In genomic region chr1:243268751-243269460, GRCh38 we compare ENCODE assay signal across 1 cellular context.
TF ChIP-seq lines count a peak whose summit lies in the region.

No MANE protein-coding gene starts in this region.

TF ChIP-seq in K562, 482 proteins besides CTCF, POLR2A, EP300 and RAD21 (continues in another document):
- no peak for TF ChIP-seq TSHZ1 (CRISPR knock-in tag; IDR thresholded peaks at IDR 0.05)
- TF ChIP-seq ESRRA (IDR thresholded peaks at IDR 0.05; ENCODE audit: borderline replicate concordance, low read depth) = no peak
- TF ChIP-seq MCM2 (IDR thresholded peaks at IDR 0.05; ENCODE audit: low read depth) = no peak
- no peak for TF ChIP-seq ZNF197 (CRISPR knock-in tag; IDR thresholded peaks at IDR 0.05; ENCODE audit: low read depth)
- TF ChIP-seq, protein P1, sequence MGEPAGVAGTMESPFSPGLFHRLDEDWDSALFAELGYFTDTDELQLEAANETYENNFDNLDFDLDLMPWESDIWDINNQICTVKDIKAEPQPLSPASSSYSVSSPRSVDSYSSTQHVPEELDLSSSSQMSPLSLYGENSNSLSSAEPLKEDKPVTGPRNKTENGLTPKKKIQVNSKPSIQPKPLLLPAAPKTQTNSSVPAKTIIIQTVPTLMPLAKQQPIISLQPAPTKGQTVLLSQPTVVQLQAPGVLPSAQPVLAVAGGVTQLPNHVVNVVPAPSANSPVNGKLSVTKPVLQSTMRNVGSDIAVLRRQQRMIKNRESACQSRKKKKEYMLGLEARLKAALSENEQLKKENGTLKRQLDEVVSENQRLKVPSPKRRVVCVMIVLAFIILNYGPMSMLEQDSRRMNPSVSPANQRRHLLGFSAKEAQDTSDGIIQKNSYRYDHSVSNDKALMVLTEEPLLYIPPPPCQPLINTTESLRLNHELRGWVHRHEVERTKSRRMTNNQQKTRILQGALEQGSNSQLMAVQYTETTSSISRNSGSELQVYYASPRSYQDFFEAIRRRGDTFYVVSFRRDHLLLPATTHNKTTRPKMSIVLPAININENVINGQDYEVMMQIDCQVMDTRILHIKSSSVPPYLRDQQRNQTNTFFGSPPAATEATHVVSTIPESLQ (CRISPR knock-in tag; IDR thresholded peaks at IDR 0.05) = no peak
- 0 out of 2 replicates have a peak, but pooled peaks have one; percentile 31 for TF ChIP-seq ZKSCAN3 (CRISPR knock-in tag; IDR thresholded peaks at IDR 0.05)
- TF ChIP-seq RBBP5 (IDR thresholded peaks at IDR 0.05; ENCODE audit: borderline replicate concordance, insufficient read depth, low read length, poor library complexity, severe bottlenecking) = peak; percentile 20
- no peak for TF ChIP-seq ZBED1 (IDR thresholded peaks at IDR 0.05)
- no peak for TF ChIP-seq ZNF224 (CRISPR knock-in tag; IDR thresholded peaks at IDR 0.05)
- no peak for TF ChIP-seq SFPQ (IDR thresholded peaks at IDR 0.05; ENCODE audit: low read depth, low read length)
- TF ChIP-seq, protein P2, sequence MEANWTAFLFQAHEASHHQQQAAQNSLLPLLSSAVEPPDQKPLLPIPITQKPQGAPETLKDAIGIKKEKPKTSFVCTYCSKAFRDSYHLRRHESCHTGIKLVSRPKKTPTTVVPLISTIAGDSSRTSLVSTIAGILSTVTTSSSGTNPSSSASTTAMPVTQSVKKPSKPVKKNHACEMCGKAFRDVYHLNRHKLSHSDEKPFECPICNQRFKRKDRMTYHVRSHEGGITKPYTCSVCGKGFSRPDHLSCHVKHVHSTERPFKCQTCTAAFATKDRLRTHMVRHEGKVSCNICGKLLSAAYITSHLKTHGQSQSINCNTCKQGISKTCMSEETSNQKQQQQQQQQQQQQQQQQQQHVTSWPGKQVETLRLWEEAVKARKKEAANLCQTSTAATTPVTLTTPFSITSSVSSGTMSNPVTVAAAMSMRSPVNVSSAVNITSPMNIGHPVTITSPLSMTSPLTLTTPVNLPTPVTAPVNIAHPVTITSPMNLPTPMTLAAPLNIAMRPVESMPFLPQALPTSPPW (CRISPR knock-in tag; IDR thresholded peaks at IDR 0.05) = peak; percentile 49
- TF ChIP-seq, protein P3, sequence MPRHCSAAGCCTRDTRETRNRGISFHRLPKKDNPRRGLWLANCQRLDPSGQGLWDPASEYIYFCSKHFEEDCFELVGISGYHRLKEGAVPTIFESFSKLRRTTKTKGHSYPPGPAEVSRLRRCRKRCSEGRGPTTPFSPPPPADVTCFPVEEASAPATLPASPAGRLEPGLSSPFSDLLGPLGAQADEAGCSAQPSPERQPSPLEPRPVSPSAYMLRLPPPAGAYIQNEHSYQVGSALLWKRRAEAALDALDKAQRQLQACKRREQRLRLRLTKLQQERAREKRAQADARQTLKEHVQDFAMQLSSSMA (CRISPR knock-in tag; IDR thresholded peaks at IDR 0.05) = no peak
- no peak for TF ChIP-seq FOXA1 (IDR thresholded peaks at IDR 0.05; ENCODE audit: borderline replicate concordance)
- TF ChIP-seq GABPA (tag; conservative IDR thresholded peaks at IDR 0.05; ENCODE audit: low read depth) = no peak
- no peak for TF ChIP-seq ETS2 (tag; IDR thresholded peaks at IDR 0.05; ENCODE audit: borderline replicate concordance, poor library complexity, severe bottlenecking)
- no peak for TF ChIP-seq NFRKB (IDR thresholded peaks at IDR 0.05; ENCODE audit: low read depth)
- peak; percentile 12; the same call in 1 of the 2 replicates for TF ChIP-seq PHF8 (IDR thresholded peaks at IDR 0.05; ENCODE audit: borderline replicate concordance, low read length)
- no peak for TF ChIP-seq TBP (optimal IDR thresholded peaks at IDR 0.05; ENCODE audit: low read depth, low read length)
- TF ChIP-seq HMGN3 (IDR thresholded peaks at IDR 0.05; ENCODE audit: borderline replicate concordance, extremely low read depth, insufficient read length, low read depth, low read length) = no peak
- no peak for TF ChIP-seq SAFB (IDR thresholded peaks at IDR 0.05; ENCODE audit: borderline replicate concordance, low read depth, low read length)
- TF ChIP-seq SIX5 (IDR thresholded peaks at IDR 0.05; ENCODE audit: borderline replicate concordance in 1 of 2, insufficient read depth in 1 of 2, low read depth in 1 of 2, low read length in 2 of 2) = no peak
- no peak for TF ChIP-seq ARNT (IDR thresholded peaks at IDR 0.05)
- TF ChIP-seq XRCC5 (IDR thresholded peaks at IDR 0.05; ENCODE audit: low read depth, low read length) = no peak
- TF ChIP-seq MAFK (IDR thresholded peaks at IDR 0.05; ENCODE audit: low read length) = no peak
- 0 out of 2 replicates have a peak, but pooled peaks have one; percentile 36 for TF ChIP-seq ZNF589 (CRISPR knock-in tag; IDR thresholded peaks at IDR 0.05; ENCODE audit: low read depth)
- TF ChIP-seq, protein P4, sequence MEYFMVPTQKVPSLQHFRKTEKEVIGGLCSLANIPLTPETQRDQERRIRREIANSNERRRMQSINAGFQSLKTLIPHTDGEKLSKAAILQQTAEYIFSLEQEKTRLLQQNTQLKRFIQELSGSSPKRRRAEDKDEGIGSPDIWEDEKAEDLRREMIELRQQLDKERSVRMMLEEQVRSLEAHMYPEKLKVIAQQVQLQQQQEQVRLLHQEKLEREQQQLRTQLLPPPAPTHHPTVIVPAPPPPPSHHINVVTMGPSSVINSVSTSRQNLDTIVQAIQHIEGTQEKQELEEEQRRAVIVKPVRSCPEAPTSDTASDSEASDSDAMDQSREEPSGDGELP (CRISPR knock-in tag; IDR thresholded peaks at IDR 0.05; ENCODE audit: borderline replicate concordance) = no peak
- no peak for TF ChIP-seq GATAD2A (IDR thresholded peaks at IDR 0.05)
- TF ChIP-seq, protein P5, sequence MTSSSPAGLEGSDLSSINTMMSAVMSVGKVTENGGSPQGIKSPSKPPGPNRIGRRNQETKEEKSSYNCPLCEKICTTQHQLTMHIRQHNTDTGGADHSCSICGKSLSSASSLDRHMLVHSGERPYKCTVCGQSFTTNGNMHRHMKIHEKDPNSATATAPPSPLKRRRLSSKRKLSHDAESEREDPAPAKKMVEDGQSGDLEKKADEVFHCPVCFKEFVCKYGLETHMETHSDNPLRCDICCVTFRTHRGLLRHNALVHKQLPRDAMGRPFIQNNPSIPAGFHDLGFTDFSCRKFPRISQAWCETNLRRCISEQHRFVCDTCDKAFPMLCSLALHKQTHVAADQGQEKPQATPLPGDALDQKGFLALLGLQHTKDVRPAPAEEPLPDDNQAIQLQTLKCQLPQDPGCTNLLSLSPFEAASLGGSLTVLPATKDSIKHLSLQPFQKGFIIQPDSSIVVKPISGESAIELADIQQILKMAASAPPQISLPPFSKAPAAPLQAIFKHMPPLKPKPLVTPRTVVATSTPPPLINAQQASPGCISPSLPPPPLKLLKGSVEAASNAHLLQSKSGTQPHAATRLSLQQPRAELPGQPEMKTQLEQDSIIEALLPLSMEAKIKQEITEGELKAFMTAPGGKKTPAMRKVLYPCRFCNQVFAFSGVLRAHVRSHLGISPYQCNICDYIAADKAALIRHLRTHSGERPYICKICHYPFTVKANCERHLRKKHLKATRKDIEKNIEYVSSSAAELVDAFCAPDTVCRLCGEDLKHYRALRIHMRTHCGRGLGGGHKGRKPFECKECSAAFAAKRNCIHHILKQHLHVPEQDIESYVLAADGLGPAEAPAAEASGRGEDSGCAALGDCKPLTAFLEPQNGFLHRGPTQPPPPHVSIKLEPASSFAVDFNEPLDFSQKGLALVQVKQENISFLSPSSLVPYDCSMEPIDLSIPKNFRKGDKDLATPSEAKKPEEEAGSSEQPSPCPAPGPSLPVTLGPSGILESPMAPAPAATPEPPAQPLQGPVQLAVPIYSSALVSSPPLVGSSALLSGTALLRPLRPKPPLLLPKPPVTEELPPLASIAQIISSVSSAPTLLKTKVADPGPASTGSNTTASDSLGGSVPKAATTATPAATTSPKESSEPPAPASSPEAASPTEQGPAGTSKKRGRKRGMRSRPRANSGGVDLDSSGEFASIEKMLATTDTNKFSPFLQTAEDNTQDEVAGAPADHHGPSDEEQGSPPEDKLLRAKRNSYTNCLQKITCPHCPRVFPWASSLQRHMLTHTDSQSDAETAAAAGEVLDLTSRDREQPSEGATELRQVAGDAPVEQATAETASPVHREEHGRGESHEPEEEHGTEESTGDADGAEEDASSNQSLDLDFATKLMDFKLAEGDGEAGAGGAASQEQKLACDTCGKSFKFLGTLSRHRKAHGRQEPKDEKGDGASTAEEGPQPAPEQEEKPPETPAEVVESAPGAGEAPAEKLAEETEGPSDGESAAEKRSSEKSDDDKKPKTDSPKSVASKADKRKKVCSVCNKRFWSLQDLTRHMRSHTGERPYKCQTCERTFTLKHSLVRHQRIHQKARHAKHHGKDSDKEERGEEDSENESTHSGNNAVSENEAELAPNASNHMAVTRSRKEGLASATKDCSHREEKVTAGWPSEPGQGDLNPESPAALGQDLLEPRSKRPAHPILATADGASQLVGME (CRISPR knock-in tag; IDR thresholded peaks at IDR 0.05) = no peak
- no peak for TF ChIP-seq STAT6 (CRISPR knock-in tag; IDR thresholded peaks at IDR 0.05)
- TF ChIP-seq ZNF780A (CRISPR knock-in tag; IDR thresholded peaks at IDR 0.05) = no peak
- TF ChIP-seq PRPF4 (IDR thresholded peaks at IDR 0.05; ENCODE audit: insufficient read depth, low read depth, low read length, poor library complexity, severe bottlenecking) = no peak
- no peak for TF ChIP-seq FOS (IDR thresholded peaks at IDR 0.05; ENCODE audit: extremely low read depth, insufficient read length)
- TF ChIP-seq POLR2H (tag; IDR thresholded peaks at IDR 0.05; ENCODE audit: low read depth) = no peak
- 0 out of 2 replicates have a peak, but pooled peaks have one; percentile 25 for TF ChIP-seq MBD1 (CRISPR knock-in tag; IDR thresholded peaks at IDR 0.05)
- TF ChIP-seq KDM5B (IDR thresholded peaks at IDR 0.05; ENCODE audit: insufficient replicate concordance, low read depth, low read length) = peak; percentile 16
- TF ChIP-seq ARHGAP35 (IDR thresholded peaks at IDR 0.05; ENCODE audit: partially characterized antibody) = no peak
- no peak for TF ChIP-seq ZNF184 (CRISPR knock-in tag; IDR thresholded peaks at IDR 0.05)
- no peak for TF ChIP-seq GTF2F1 (IDR thresholded peaks at IDR 0.05; ENCODE audit: low read depth, low read length)
- TF ChIP-seq SLC30A9 (CRISPR knock-in tag; IDR thresholded peaks at IDR 0.05) = no peak
- TF ChIP-seq MEF2A (IDR thresholded peaks at IDR 0.05; ENCODE audit: control insufficient read depth, low read depth, low read length) = no peak
- TF ChIP-seq U2AF1 (optimal IDR thresholded peaks at IDR 0.05; ENCODE audit: low read depth, low read length) = no peak
